ENCODE assay signal across 11 cellular contexts in genomic region chr10:76583711-76584161, GRCh38.
A peak's percentile ranks its signal among the peaks of the same experiment; 100 is the strongest.
DNase-seq lines count a peak whose midpoint lies in the region; ATAC-seq and TF ChIP-seq lines count a peak whose summit lies in the region.
"Had no signal": no experiment of that assay in that cellular context is flagged by ENCODE, and none has a peak within 500 bp of the region (broad histone marks: within the 10 kb centered on the region; RNA-seq: fewer than 3 reads in every experiment).

No MANE protein-coding gene starts in this region.

- no peaks in the 10 kb centered on the region for H3K4me1 Mint-ChIP-seq in stimulated activated memory B cell treated with anti-CD40 and anti-IgM and Interleukin-4, amounts not matched to agents 10 μg/mL and 1 μg/mL and 100 μg/mL, for 72 hours
- H3K4me1 Mint-ChIP-seq: memory B cell had no signal

- peak overlapping the region; percentile 56 for H3K4me2 ChIP-seq in skeletal muscle satellite cell (ENCODE audit: low read length)

- no peak overlapping the region for H3K27ac Mint-ChIP-seq in stimulated activated memory B cell treated with anti-CD40 and anti-IgM and Interleukin-4, amounts not matched to agents 10 μg/mL and 1 μg/mL and 100 μg/mL, for 72 hours
- H3K27ac Mint-ChIP-seq: memory B cell had no signal

- no peaks in the 10 kb centered on the region for H3K27me3 Mint-ChIP-seq in stimulated activated memory B cell treated with anti-CD40 and anti-IgM and Interleukin-4, amounts not matched to agents 10 μg/mL and 1 μg/mL and 100 μg/mL, for 72 hours
- H3K27me3 Mint-ChIP-seq: memory B cell had no signal

- no peaks in the 10 kb centered on the region for H3K36me3 Mint-ChIP-seq in stimulated activated memory B cell treated with anti-CD40 and anti-IgM and Interleukin-4, amounts not matched to agents 10 μg/mL and 1 μg/mL and 100 μg/mL, for 72 hours
- H3K36me3 Mint-ChIP-seq: memory B cell had no signal

- H3K9ac ChIP-seq in skeletal muscle satellite cell (ENCODE audit: low read depth, low read length), result peak overlapping the region; percentile 69

- no peak for TF ChIP-seq CTCF in foreskin fibroblast (IDR thresholded peaks at IDR 0.05; ENCODE audit: low read depth, low read length)

- ATAC-seq in SK-N-SH treated with all-trans-retinoic acid at 6 μM for 48 hours (peak; percentile 84), left lobe of liver (no peak)
- no peak for ATAC-seq in stimulated activated memory B cell treated with anti-CD40 and anti-IgM and Interleukin-4, amounts not matched to agents 10 μg/mL and 1 μg/mL and 100 μg/mL, for 72 hours

- H3K4me1 ChIP-seq in skeletal muscle satellite cell (ENCODE audit: control insufficient read depth, insufficient read depth, low read length), result peaks cover 26% of the 10 kb centered on the region

- no peak overlapping the region for H3K4me3 Mint-ChIP-seq in stimulated activated memory B cell treated with anti-CD40 and anti-IgM and Interleukin-4, amounts not matched to agents 10 μg/mL and 1 μg/mL and 100 μg/mL, for 72 hours
- H3K4me3 Mint-ChIP-seq: memory B cell had no signal

- no peaks in the 10 kb centered on the region for H3K36me3 ChIP-seq in skeletal muscle satellite cell (ENCODE audit: insufficient read depth, low read length)

- peak; percentile 66 for DNase-seq in H4 (ENCODE audit: low spot score)
- peak; percentile 87 to 90 for DNase-seq in foreskin fibroblast
- DNase-seq in NCI-H446 (lab: John Stamatoyannopoulos, UW), result no peak
- DNase-seq in left lobe of liver (ENCODE audit: low spot score), result no peak
- no peak for DNase-seq in stimulated activated naive CD4-positive, alpha-beta T cell treated with Interleukin-2 at 50 U/mL for 16 hours (lab: John Stamatoyannopoulos, UW)
- DNase-seq: activated gamma-delta T cell treated with Interleukin-2 at 50 U/mL for 16 hours, NCI-H774 had no signal

- H3K9me3 Mint-ChIP-seq in stimulated activated memory B cell treated with anti-CD40 and anti-IgM and Interleukin-4, amounts not matched to agents 10 μg/mL and 1 μg/mL and 100 μg/mL, for 72 hours, result no peaks in the 10 kb centered on the region

- no peaks in the 10 kb centered on the region for H3K9me3 ChIP-seq in skeletal muscle satellite cell (replicated peaks; ENCODE audit: low read length)

- H3K4me3 ChIP-seq in foreskin fibroblast (ENCODE audit: low read depth in 1 of 2, low read length in 2 of 2) (no peak overlapping the region), skeletal muscle satellite cell (ENCODE audit: low read length) (peak overlapping the region; percentile 14)

- no peaks in the 10 kb centered on the region for H3K27me3 ChIP-seq in skeletal muscle satellite cell (ENCODE audit: control insufficient read depth, insufficient read depth, low read length)

TF ChIP-seq in SK-N-SH treated with all-trans-retinoic acid at 6 μM for 48 hours, 23 proteins besides CTCF, POLR2A, EP300 and RAD21:
- TF ChIP-seq CREB5 (CRISPR knock-in tag; IDR thresholded peaks at IDR 0.05; ENCODE audit: low read depth) (0 out of 2 replicates have a peak, but pooled peaks have one; percentile 16), GLIS3 (CRISPR knock-in tag; IDR thresholded peaks at IDR 0.05) (no peak), OSR1 (CRISPR knock-in tag; IDR thresholded peaks at IDR 0.05) (no peak), TOX (CRISPR knock-in tag; IDR thresholded peaks at IDR 0.05; ENCODE audit: borderline replicate concordance) (no peak), ISL1 (CRISPR knock-in tag; IDR thresholded peaks at IDR 0.05) (peak; percentile 90), ZNF70 (CRISPR knock-in tag; IDR thresholded peaks at IDR 0.05) (no peak)

Comparison
In these comparisons a context has a peak if more than half of its experiments do, and no peak if none do; other contexts are left out.
1. DNase-seq: peak in H4 (single experiment) and foreskin fibroblast (2 of 2); none in NCI-H446 (0 of 2), left lobe of liver (single experiment) and stimulated activated naive CD4-positive, alpha-beta T cell treated with Interleukin-2 at 50 U/mL for 16 hours (single experiment).